In the genomic region with DNA sequence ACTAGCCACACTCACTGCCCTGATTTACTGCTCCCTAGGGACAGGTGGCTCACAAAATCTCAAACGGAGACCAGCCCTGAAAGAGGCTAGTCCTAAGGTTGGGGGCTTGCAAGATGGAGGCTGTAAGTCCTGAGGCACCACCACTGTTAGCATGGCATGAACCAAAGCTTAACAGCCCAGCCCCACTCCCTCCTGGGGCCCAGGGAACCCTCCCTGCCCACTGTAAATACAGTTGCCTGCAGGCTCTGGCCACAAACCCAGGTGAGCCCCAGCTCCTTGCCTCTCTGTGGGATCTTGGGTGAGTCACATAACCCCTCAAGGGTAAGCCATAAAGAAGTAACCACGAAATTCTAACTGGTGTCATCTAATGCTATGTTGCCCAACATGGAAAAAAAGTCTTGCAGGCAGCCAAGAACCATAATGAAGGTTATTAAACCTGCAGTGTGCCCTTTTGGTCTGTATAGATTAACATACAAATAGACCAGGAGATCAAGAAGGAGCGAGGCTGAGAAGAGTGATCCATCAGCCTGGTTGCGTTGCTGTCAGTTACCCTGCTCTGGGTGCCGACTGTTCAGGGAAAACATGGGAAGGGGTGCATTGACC, we compare ENCODE assay signal across 8 cellular contexts. TPM values are rescaled to one million over a fixed set of nuclear protein-coding genes. Genes with fewer than 3 reads are reported as not detected.
DNase-seq lines count a peak whose midpoint lies in the region; ATAC-seq and TF ChIP-seq lines count a peak whose summit lies in the region.

No MANE protein-coding gene starts in this region.

- H3K4me1 ChIP-seq in DND-41 (ENCODE audit: insufficient read depth, low read length), result peaks cover 55% of the 10 kb centered on the region
- H3K4me1 ChIP-seq in gastroesophageal sphincter, result peaks cover 0 to 42% (median 19%) of the 10 kb centered on the region in 3 donors

- peak overlapping the region; percentile 61 for H3K27ac ChIP-seq in DND-41 (ENCODE audit: low read length)
- peak overlapping the region in 2 of 4 donors; percentile 21 to 85 for H3K27ac ChIP-seq in gastroesophageal sphincter

- TF ChIP-seq EP300 in gastroesophageal sphincter (IDR thresholded peaks at IDR 0.05), result no peak

- H3K27ac Mint-ChIP-seq in nephron progenitor cell, result peak overlapping the region; percentile 86

- ATAC-seq in DND-41 (ENCODE audit: insufficient read depth, low read depth) (peak; percentile 61), HG02885 (IDR thresholded peaks at IDR 0.05; ENCODE audit: poor library complexity, unreplicated experiment) (no peak), gastroesophageal sphincter (no peak)

- H3K9me3 ChIP-seq in DND-41 (ENCODE audit: insufficient read depth, low read length, severe bottlenecking) (no peaks in the 10 kb centered on the region), gastroesophageal sphincter (no peaks in the 10 kb centered on the region)

- H4K20me1 ChIP-seq in DND-41 (ENCODE audit: insufficient read depth, low read length), result peaks cover 6% of the 10 kb centered on the region; the same call in 1 of the 2 replicates

- H3K36me3 ChIP-seq in DND-41 (ENCODE audit: insufficient read depth, low read length) (peaks cover 42% of the 10 kb centered on the region), gastroesophageal sphincter (peaks cover 0 to 49% of the 10 kb centered on the region in 2 donors)

- TF ChIP-seq POLR2A in gastroesophageal sphincter (IDR thresholded peaks at IDR 0.05), result no peak

- WGBS in gastroesophageal sphincter (ENCODE audit: low coverage in 1 of 2), 2 donors, result 48 to 64% methylated on average over 3 of the region's 5 CpGs

- no peaks in the 10 kb centered on the region for H3K9me3 Mint-ChIP-seq in nephron progenitor cell

- peak overlapping the region; percentile 99 for H3K4me2 ChIP-seq in DND-41 (ENCODE audit: insufficient read depth, low read length)

- no peak for TF ChIP-seq CTCF in DND-41 (IDR thresholded peaks at IDR 0.05; ENCODE audit: borderline replicate concordance, extremely low read depth, low read length, poor library complexity, severe bottlenecking)
- TF ChIP-seq CTCF in nephron progenitor cell (IDR thresholded peaks at IDR 0.05), result no peak
- no peak for TF ChIP-seq CTCF in gastroesophageal sphincter (IDR thresholded peaks at IDR 0.05)

- peak overlapping the region; percentile 77 for H3K4me3 Mint-ChIP-seq in nephron progenitor cell

- H3K79me2 ChIP-seq in DND-41 (ENCODE audit: insufficient read depth, low read length), result peaks cover 24% of the 10 kb centered on the region

- H3K36me3 Mint-ChIP-seq in nephron progenitor cell (ENCODE audit: low read depth), result peaks cover 44% of the 10 kb centered on the region

- 0 out of 4 replicates have a peak overlapping the region, but pooled peaks of 1 of the 2 experiments have one; percentile 22 for H3K4me3 ChIP-seq in DND-41 (ENCODE audit: low read depth in 1 of 2, low read length in 2 of 2)
- H3K4me3 ChIP-seq in gastroesophageal sphincter, result no peak overlapping the region

- DNase-seq in DND-41 (peak; percentile 70), OCI-M1 (lab: John Stamatoyannopoulos, UW) (peak; percentile 26), nephron progenitor cell (no peak), NCI-H748 treated with DMSO at 0.1 percent for 48 hours (lab: John Stamatoyannopoulos, UW) (no peak), head of caudate nucleus (no peak)
- peak; percentile 83 for DNase-seq in activated effector memory CD4-positive, alpha-beta T cell treated with anti-CD3 and anti-CD28 coated beads, Interleukin-2, amount 50 U/mL, for 16 hours

- H3K27me3 Mint-ChIP-seq in nephron progenitor cell (ENCODE audit: low read depth, poor library complexity), result peaks cover 3% of the 10 kb centered on the region

- no peak overlapping the region for H2AFZ ChIP-seq in DND-41 (ENCODE audit: low read depth, low read length)

- H3K27me3 ChIP-seq in DND-41 (ENCODE audit: insufficient read depth, low read length, poor library complexity), result no peaks in the 10 kb centered on the region
- no peaks in the 10 kb centered on the region for H3K27me3 ChIP-seq in gastroesophageal sphincter

- H3K4me1 Mint-ChIP-seq in nephron progenitor cell, result peaks cover 48% of the 10 kb centered on the region

- intact Hi-C loops in head of caudate nucleus (cut with DNase I), result no loop called here

- 0 out of 2 replicates have a peak overlapping the region, but pooled peaks have one; percentile 90 for H3K9ac ChIP-seq in DND-41 (ENCODE audit: low read depth, low read length)

RNA-seq across cellular contexts. Expression of gene POMT1, which starts 1.7 kb away (rescaled TPM):
- 10 to 100 TPM; 19.9 to 39.7 (median 26.6) TPM for total RNA-seq in gastroesophageal sphincter

RNA-seq across cellular contexts. Expression of gene UCK1, which starts 30.0 kb away (rescaled TPM):
- 100 to 1,000 TPM in 1 of 4 donors, 10 to 100 TPM in 3; 46.8 to 125 (median 51.4) TPM for total RNA-seq in gastroesophageal sphincter

RNA-seq across cellular contexts. Expression of gene PRRT1B, which starts 44.3 kb away (rescaled TPM):
- total RNA-seq in gastroesophageal sphincter, result not detected

Comparison
In these comparisons a context has a peak if more than half of its experiments do, and no peak if none do; other contexts are left out.
1. DNase-seq: peak in DND-41 (single experiment), OCI-M1 (single experiment) and activated effector memory CD4-positive, alpha-beta T cell treated with anti-CD3 and anti-CD28 coated beads, Interleukin-2, amount 50 U/mL, for 16 hours (single experiment); none in nephron progenitor cell (single experiment), NCI-H748 treated with DMSO at 0.1 percent for 48 hours (single experiment) and head of caudate nucleus (0 of 42).